Comparison of ENCODE assay signal across 17 cellular contexts in genomic region chr1:59901770-59902388, GRCh38.
"Had no signal": no experiment of that assay in that cellular context is flagged by ENCODE, and none has a peak within 500 bp of the region (broad histone marks: within the 10 kb centered on the region; RNA-seq: fewer than 3 reads in every experiment).

No MANE protein-coding gene starts in this region.

- H3K4me1 Mint-ChIP-seq: activated naive CD8-positive, alpha-beta T cell treated with anti-CD3 and anti-CD28 coated beads, Interleukin-2, amount 50 U/mL, for 24 hours; stimulated activated memory B cell treated with anti-CD40 and anti-IgM and Interleukin-4, amounts not matched to agents 10 μg/mL and 1 μg/mL and 100 μg/mL, for 72 hours had no signal

- H3K9me3 Mint-ChIP-seq: activated naive CD4-positive, alpha-beta T cell treated with anti-CD3 and anti-CD28 coated beads for 36 hours; activated naive CD8-positive, alpha-beta T cell treated with anti-CD3 and anti-CD28 coated beads, Interleukin-2, amount 50 U/mL, for 24 hours; activated T-helper 17 cell treated with anti-CD3 and anti-CD28 coated beads, Interleukin-2, amount 50 U/mL, for 72 hours; naive thymus-derived CD4-positive, alpha-beta T cell; stimulated activated memory B cell treated with anti-CD40 and anti-IgM and Interleukin-4, amounts not matched to agents 10 μg/mL and 1 μg/mL and 100 μg/mL, for 72 hours had no signal

- H3K4me3 ChIP-seq: mucosa of descending colon, SK-N-MC, thyroid gland, uterus had no signal

- H3K36me3 ChIP-seq: neutrophil, thyroid gland, uterus had no signal

- H3K27ac Mint-ChIP-seq: activated naive CD4-positive, alpha-beta T cell treated with anti-CD3 and anti-CD28 coated beads for 36 hours; activated naive CD8-positive, alpha-beta T cell treated with anti-CD3 and anti-CD28 coated beads, Interleukin-2, amount 50 U/mL, for 24 hours; activated T-helper 17 cell treated with anti-CD3 and anti-CD28 coated beads, Interleukin-2, amount 50 U/mL, for 72 hours; stimulated activated memory B cell treated with anti-CD40 and anti-IgM and Interleukin-4, amounts not matched to agents 10 μg/mL and 1 μg/mL and 100 μg/mL, for 72 hours had no signal

- H3K27ac ChIP-seq: neutrophil, SK-N-MC, thyroid gland, uterus had no signal

- H3K27me3 ChIP-seq: neutrophil, thyroid gland, uterus had no signal

- DNase-seq: activated CD4-positive, alpha-beta T cell treated with anti-CD3 and anti-CD28 coated beads, Interleukin-2, amount 50 U/mL, for 4 hours; activated CD4-positive, CD25-positive, alpha-beta regulatory T cell treated with anti-CD3 and anti-CD28 coated beads, Interleukin-2, amount 50 U/mL, for 72 hours; activated naive CD4-positive, alpha-beta T cell treated with anti-CD3 and anti-CD28 coated beads for 36 hours; activated naive CD8-positive, alpha-beta T cell treated with anti-CD3 and anti-CD28 coated beads, Interleukin-2, amount 50 U/mL, for 24 hours; activated T-cell treated with anti-CD3 and anti-CD28 coated beads for 4 hours; hippocampal formation; kidney glomerular epithelial cell; mammary epithelial cell; mucosa of descending colon; naive thymus-derived CD4-positive, alpha-beta T cell; stimulated activated CD4-positive, alpha-beta T cell treated with anti-CD3 and anti-CD28 coated beads, Interleukin-2, amount 100 ng/mL, for 48 hours; thyroid gland; uterus had no signal

- H3K9me3 ChIP-seq: mucosa of descending colon, neutrophil, thyroid gland, uterus had no signal

- H3K4me1 ChIP-seq: uterus had no signal

- H3K4me3 Mint-ChIP-seq: activated naive CD4-positive, alpha-beta T cell treated with anti-CD3 and anti-CD28 coated beads for 36 hours; activated naive CD8-positive, alpha-beta T cell treated with anti-CD3 and anti-CD28 coated beads, Interleukin-2, amount 50 U/mL, for 24 hours; activated T-helper 17 cell treated with anti-CD3 and anti-CD28 coated beads, Interleukin-2, amount 50 U/mL, for 72 hours; naive thymus-derived CD4-positive, alpha-beta T cell; stimulated activated memory B cell treated with anti-CD40 and anti-IgM and Interleukin-4, amounts not matched to agents 10 μg/mL and 1 μg/mL and 100 μg/mL, for 72 hours had no signal

- ATAC-seq: activated naive CD8-positive, alpha-beta T cell treated with anti-CD3 and anti-CD28 coated beads, Interleukin-2, amount 50 U/mL, for 24 hours; activated T-helper 17 cell treated with anti-CD3 and anti-CD28 coated beads, Interleukin-2, amount 50 U/mL, for 72 hours; mucosa of descending colon; naive thymus-derived CD4-positive, alpha-beta T cell; stimulated activated memory B cell treated with anti-CD40 and anti-IgM and Interleukin-4, amounts not matched to agents 10 μg/mL and 1 μg/mL and 100 μg/mL, for 72 hours had no signal

- H3K27me3 Mint-ChIP-seq: activated naive CD8-positive, alpha-beta T cell treated with anti-CD3 and anti-CD28 coated beads, Interleukin-2, amount 50 U/mL, for 24 hours; stimulated activated memory B cell treated with anti-CD40 and anti-IgM and Interleukin-4, amounts not matched to agents 10 μg/mL and 1 μg/mL and 100 μg/mL, for 72 hours had no signal
